In the genomic region with DNA sequence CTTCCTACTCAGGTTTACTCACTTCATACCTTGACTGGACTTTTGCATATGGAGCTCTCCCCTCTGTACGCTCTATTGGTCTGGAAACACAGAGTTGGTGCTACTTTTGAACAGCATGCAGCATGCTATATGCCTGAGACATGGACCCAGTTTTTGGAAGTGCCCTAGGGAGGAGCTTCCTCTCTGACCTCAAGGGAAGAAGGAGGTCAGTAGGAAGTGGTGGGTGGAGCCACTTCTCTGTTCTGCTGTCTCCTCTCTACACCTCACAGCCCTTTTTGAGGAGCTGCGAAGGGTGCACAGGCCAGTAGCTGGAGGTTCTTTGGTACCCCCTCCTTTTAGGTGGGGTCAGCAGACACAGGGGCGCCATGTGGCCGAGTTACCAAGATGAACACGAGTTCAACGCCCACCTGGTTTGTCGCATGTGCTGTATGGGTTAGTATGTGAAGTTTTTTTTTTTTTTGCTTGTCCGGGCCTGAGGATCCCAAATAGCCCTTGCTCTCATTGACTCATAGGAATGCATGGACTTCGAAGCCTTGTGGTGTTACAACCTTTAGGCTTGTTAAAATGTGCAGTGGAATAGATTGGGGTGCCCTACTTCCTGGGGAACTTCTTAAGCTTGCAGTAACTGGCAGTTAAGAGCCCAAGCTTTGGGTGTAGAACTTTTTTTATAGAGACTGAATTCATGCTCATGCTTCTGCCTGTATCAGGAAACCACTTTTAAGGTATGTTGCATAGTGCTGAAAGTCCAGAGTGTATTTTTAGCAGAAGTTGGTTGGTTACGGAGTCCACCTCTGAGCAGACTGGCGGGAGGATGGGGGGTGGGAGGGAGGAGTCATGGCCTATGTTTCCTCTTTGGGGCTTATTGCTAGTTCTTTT, we compare ENCODE assay signal across 1 cellular context.
TF ChIP-seq lines count a peak whose summit lies in the region.

No MANE protein-coding gene starts in this region.

TF ChIP-seq in IMR-90, 13 proteins besides CTCF, POLR2A, EP300 and RAD21 (continued from another document):
- TF ChIP-seq MAZ (IDR thresholded peaks at IDR 0.05; ENCODE audit: borderline replicate concordance, low read depth, low read length) = no peak
- no peak for TF ChIP-seq BHLHE40 (IDR thresholded peaks at IDR 0.05; ENCODE audit: low read depth, low read length)
- TF ChIP-seq CHD1 (IDR thresholded peaks at IDR 0.05; ENCODE audit: low read depth, low read length) = no peak
- no peak for TF ChIP-seq FOS (IDR thresholded peaks at IDR 0.05; ENCODE audit: low read depth, low read length)
- no peak for TF ChIP-seq MAFK (IDR thresholded peaks at IDR 0.05; ENCODE audit: low read depth, low read length)
- TF ChIP-seq MXI1 (IDR thresholded peaks at IDR 0.05; ENCODE audit: borderline replicate concordance, low read depth, low read length) = no peak
- TF ChIP-seq RCOR1 (IDR thresholded peaks at IDR 0.05; ENCODE audit: insufficient replicate concordance, low read length) = no peak
- no peak for TF ChIP-seq SMC3 (IDR thresholded peaks at IDR 0.05; ENCODE audit: low read depth, low read length)
- no peak for TF ChIP-seq CEBPB (IDR thresholded peaks at IDR 0.05; ENCODE audit: low read depth, low read length)
- TF ChIP-seq, protein P1, sequence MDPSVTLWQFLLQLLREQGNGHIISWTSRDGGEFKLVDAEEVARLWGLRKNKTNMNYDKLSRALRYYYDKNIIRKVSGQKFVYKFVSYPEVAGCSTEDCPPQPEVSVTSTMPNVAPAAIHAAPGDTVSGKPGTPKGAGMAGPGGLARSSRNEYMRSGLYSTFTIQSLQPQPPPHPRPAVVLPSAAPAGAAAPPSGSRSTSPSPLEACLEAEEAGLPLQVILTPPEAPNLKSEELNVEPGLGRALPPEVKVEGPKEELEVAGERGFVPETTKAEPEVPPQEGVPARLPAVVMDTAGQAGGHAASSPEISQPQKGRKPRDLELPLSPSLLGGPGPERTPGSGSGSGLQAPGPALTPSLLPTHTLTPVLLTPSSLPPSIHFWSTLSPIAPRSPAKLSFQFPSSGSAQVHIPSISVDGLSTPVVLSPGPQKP (IDR thresholded peaks at IDR 0.05; ENCODE audit: borderline replicate concordance, low read depth, low read length) = no peak
